ENCODE assay signal across 30 cellular contexts in the genomic region with DNA sequence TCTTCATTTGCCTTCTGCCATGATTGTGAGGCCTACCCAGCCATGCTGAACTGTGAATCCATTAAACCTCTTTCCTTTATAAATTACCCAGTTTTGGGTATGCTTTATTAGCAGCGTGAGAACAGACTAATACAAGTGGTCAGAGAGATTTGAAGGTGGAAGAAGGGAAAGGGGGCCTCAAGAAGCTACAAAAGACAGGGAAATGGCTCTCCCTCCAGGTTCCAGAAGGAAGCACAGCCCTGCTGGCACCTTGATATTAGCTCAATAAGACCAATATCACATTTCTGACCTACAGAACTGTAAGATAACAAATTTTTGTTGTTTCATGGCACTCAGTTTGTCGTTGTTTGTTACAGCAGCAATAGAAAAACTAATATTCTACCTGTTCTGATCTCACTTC.
"Had no signal": no experiment of that assay in that cellular context is flagged by ENCODE, and none has a peak within 500 bp of the region (broad histone marks: within the 10 kb centered on the region; RNA-seq: fewer than 3 reads in every experiment).

No MANE protein-coding gene starts in this region.

- FAIRE-seq: keratinocyte, pancreas had no signal

- H3K4me2 ChIP-seq: hepatocyte had no signal

- H3K9me3 ChIP-seq: left lung, lower lobe of right lung, pancreas, prostate gland, stomach, testis, thyroid gland, transverse colon, upper lobe of left lung, vagina had no signal

- H3K27me3 ChIP-seq: hepatocyte, left lung, pancreas, stomach, testis, thyroid gland, transverse colon, upper lobe of left lung, vagina had no signal

- H3K36me3 ChIP-seq: left lung, lower lobe of right lung, pancreas, prostate gland, stomach, thyroid gland, transverse colon, upper lobe of left lung, vagina had no signal

- H3K4me1 Mint-ChIP-seq: naive B cell; natural killer cell; stimulated activated naive B cell treated with anti-CD40 and anti-IgM and Interleukin-4, amounts not matched to agents 10 μg/mL and 1 μg/mL and 100 μg/mL, for 72 hours had no signal

- H3K36me3 Mint-ChIP-seq: mesothelial cell of epicardium; naive B cell; natural killer cell; stimulated activated naive B cell treated with anti-CD40 and anti-IgM and Interleukin-4, amounts not matched to agents 10 μg/mL and 1 μg/mL and 100 μg/mL, for 72 hours had no signal

- H3K27ac ChIP-seq: hepatocyte, left lung, lower lobe of right lung, pancreas, prostate gland, skin epidermis, stomach, testis, thyroid gland, transverse colon, upper lobe of left lung, vagina had no signal

- H3K4me1 ChIP-seq: left lung, lower lobe of right lung, pancreas, prostate gland, stomach, testis, thyroid gland, transverse colon, upper lobe of left lung, vagina had no signal

- DNase-seq: left colon; left lung; lower lobe of right lung; mammary epithelial cell; mesenchymal stem cell; naive B cell; natural killer cell; nephron progenitor cell; pancreas; posterior cingulate gyrus; retina; right cardiac atrium; stimulated activated CD4-positive, alpha-beta T cell treated with anti-CD3 and anti-CD28 coated beads, Interleukin-12 subunit alpha, Interleukin-12 subunit beta, amount 100 ng/mL, for 4 hours; stimulated activated CD4-positive, alpha-beta T cell treated with anti-CD3 and anti-CD28 coated beads, Interleukin-15, amount 100 ng/mL, for 24 hours; stimulated activated CD4-positive, alpha-beta T cell treated with anti-CD3 and anti-CD28 coated beads, Interleukin-2, amount 100 ng/mL, for 24 hours; stimulated activated CD4-positive, alpha-beta T cell treated with anti-CD3 and anti-CD28 coated beads, Interleukin-4, amount 100 ng/mL, for 1 hour; stimulated activated naive B cell treated with anti-CD40 and anti-IgM and Interleukin-4, amounts not matched to agents 10 μg/mL and 1 μg/mL and 100 μg/mL, for 72 hours; stimulated activated naive CD8-positive, alpha-beta T cell treated with anti-CD3 and anti-CD28 coated beads, Interleukin-15, Interleukin-2, amounts not matched to agents 100 U/mL and 50 U/mL, for 24 hours; stomach; testis; thyroid gland; transverse colon; upper lobe of left lung had no signal

- H3K4me3 ChIP-seq: hepatocyte, left lung, lower lobe of right lung, pancreas, prostate gland, skin epidermis, stomach, testis, thyroid gland, transverse colon, upper lobe of left lung, vagina had no signal

- H3K27ac Mint-ChIP-seq: mesothelial cell of epicardium; naive B cell; natural killer cell; nephron progenitor cell; stimulated activated naive B cell treated with anti-CD40 and anti-IgM and Interleukin-4, amounts not matched to agents 10 μg/mL and 1 μg/mL and 100 μg/mL, for 72 hours had no signal

- H2AFZ ChIP-seq: hepatocyte had no signal

- H3K4me3 Mint-ChIP-seq: mesothelial cell of epicardium; naive B cell; natural killer cell; nephron progenitor cell; stimulated activated naive B cell treated with anti-CD40 and anti-IgM and Interleukin-4, amounts not matched to agents 10 μg/mL and 1 μg/mL and 100 μg/mL, for 72 hours had no signal

- H3K79me2 ChIP-seq: hepatocyte had no signal

- ATAC-seq: left colon; left lung; lower lobe of right lung; natural killer cell; pancreas; right cardiac atrium; sciatic nerve; stimulated activated naive B cell treated with anti-CD40 and anti-IgM and Interleukin-4, amounts not matched to agents 10 μg/mL and 1 μg/mL and 100 μg/mL, for 72 hours; stimulated activated naive CD8-positive, alpha-beta T cell treated with anti-CD3 and anti-CD28 coated beads, Interleukin-15, Interleukin-2, amounts not matched to agents 100 U/mL and 50 U/mL, for 24 hours had no signal
